ENCODE assay signal across 18 cellular contexts in the genomic region with DNA sequence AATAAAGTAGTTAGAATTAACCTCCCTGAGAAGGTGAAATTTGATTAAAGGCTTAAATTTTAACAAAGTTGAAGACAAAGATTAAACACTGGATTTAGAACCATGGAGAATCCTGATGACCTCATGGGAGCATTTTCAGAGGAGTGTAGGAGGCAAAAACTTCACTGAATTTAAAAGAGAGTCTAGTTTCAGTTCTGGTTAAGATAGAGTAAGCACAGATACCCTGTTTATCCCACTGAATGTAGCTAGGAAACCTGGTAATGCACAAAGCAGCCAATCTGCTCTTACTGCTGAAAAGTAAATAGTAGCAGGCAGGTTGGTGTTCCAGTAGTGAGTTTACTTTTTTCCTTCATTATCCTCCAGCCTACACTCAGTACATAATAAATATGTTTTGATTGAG.
DNase-seq lines count a peak whose midpoint lies in the region; ATAC-seq and TF ChIP-seq lines count a peak whose summit lies in the region.
"Had no signal": no experiment of that assay in that cellular context is flagged by ENCODE, and none has a peak within 500 bp of the region (broad histone marks: within the 10 kb centered on the region; RNA-seq: fewer than 3 reads in every experiment).

No MANE protein-coding gene starts in this region.

- no peak overlapping the region for H3K4me3 ChIP-seq in body of pancreas
- H3K4me3 ChIP-seq: adrenal gland, right lobe of liver, tibial nerve had no signal

- no peaks in the 10 kb centered on the region for H3K36me3 ChIP-seq in body of pancreas (replicated peaks in 1 of 2; ENCODE audit: insufficient read depth in 1 of 2, low read depth in 2 of 2)
- H3K36me3 ChIP-seq: adrenal gland, neutrophil, right lobe of liver, tibial nerve had no signal

- peaks cover 54% of the 10 kb centered on the region for H3K4me1 Mint-ChIP-seq in osteocyte (ENCODE audit: unreplicated experiment)
- H3K4me1 Mint-ChIP-seq in activated naive CD8-positive, alpha-beta T cell treated with anti-CD3 and anti-CD28 coated beads for 36 hours, result no peaks in the 10 kb centered on the region
- H3K4me1 Mint-ChIP-seq in activated naive CD8-positive, alpha-beta T cell treated with anti-CD3 and anti-CD28 coated beads, Interleukin-2, amount 50 U/mL, for 24 hours, result no peaks in the 10 kb centered on the region
- H3K4me1 Mint-ChIP-seq: activated CD4-positive, alpha-beta T cell treated with anti-CD3 and anti-CD28 coated beads, Interleukin-2, amount 10 ng/mL, durations not matched to agents 7 days and 5 days; CD4-positive, alpha-beta memory T cell had no signal

- no peaks in the 10 kb centered on the region for H3K9me3 Mint-ChIP-seq in osteocyte (ENCODE audit: unreplicated experiment)
- peaks cover 2% of the 10 kb centered on the region for H3K9me3 Mint-ChIP-seq in activated naive CD8-positive, alpha-beta T cell treated with anti-CD3 and anti-CD28 coated beads for 36 hours
- no peaks in the 10 kb centered on the region for H3K9me3 Mint-ChIP-seq in activated naive CD8-positive, alpha-beta T cell treated with anti-CD3 and anti-CD28 coated beads, Interleukin-2, amount 50 U/mL, for 24 hours
- H3K9me3 Mint-ChIP-seq: activated CD4-positive, alpha-beta T cell treated with anti-CD3 and anti-CD28 coated beads, Interleukin-2, amount 10 ng/mL, durations not matched to agents 7 days and 5 days had no signal

- H3K27me3 ChIP-seq in body of pancreas, result no peaks in the 10 kb centered on the region
- H3K27me3 ChIP-seq: adrenal gland, neutrophil, right lobe of liver, tibial nerve had no signal

- no peaks in the 10 kb centered on the region for H3K27me3 Mint-ChIP-seq in osteocyte (ENCODE audit: unreplicated experiment)
- H3K27me3 Mint-ChIP-seq in activated naive CD8-positive, alpha-beta T cell treated with anti-CD3 and anti-CD28 coated beads for 36 hours, result no peaks in the 10 kb centered on the region
- no peaks in the 10 kb centered on the region for H3K27me3 Mint-ChIP-seq in activated naive CD8-positive, alpha-beta T cell treated with anti-CD3 and anti-CD28 coated beads, Interleukin-2, amount 50 U/mL, for 24 hours
- H3K27me3 Mint-ChIP-seq: activated CD4-positive, alpha-beta T cell treated with anti-CD3 and anti-CD28 coated beads, Interleukin-2, amount 10 ng/mL, durations not matched to agents 7 days and 5 days; CD4-positive, alpha-beta memory T cell had no signal

- TF ChIP-seq CTCF in body of pancreas (IDR thresholded peaks at IDR 0.05) (no peak), osteocyte (IDR thresholded peaks at IDR 0.05) (no peak)

- no peak for TF ChIP-seq POLR2A in body of pancreas (IDR thresholded peaks at IDR 0.05)

- peak overlapping the region; percentile 70 for H3K27ac Mint-ChIP-seq in osteocyte (ENCODE audit: unreplicated experiment)
- H3K27ac Mint-ChIP-seq in activated naive CD8-positive, alpha-beta T cell treated with anti-CD3 and anti-CD28 coated beads for 36 hours, result no peak overlapping the region
- no peak overlapping the region for H3K27ac Mint-ChIP-seq in activated naive CD8-positive, alpha-beta T cell treated with anti-CD3 and anti-CD28 coated beads, Interleukin-2, amount 50 U/mL, for 24 hours
- H3K27ac Mint-ChIP-seq: activated CD4-positive, alpha-beta T cell treated with anti-CD3 and anti-CD28 coated beads, Interleukin-2, amount 10 ng/mL, durations not matched to agents 7 days and 5 days; activated T-helper 2 cell treated with anti-CD3 and anti-CD28 coated beads, Interferon-gamma antibody, Interleukin-2, Interleukin-4, amounts not matched to agents 10 μg/mL and 5 μg/mL and 100 μg/mL, durations not matched to agents 14 hours and 24 hours and 36 hours; CD4-positive, alpha-beta memory T cell had no signal

- ATAC-seq in body of pancreas (peak; percentile 45), HG02763 (IDR thresholded peaks at IDR 0.05; ENCODE audit: unreplicated experiment) (no peak)
- no peak for ATAC-seq in activated naive CD8-positive, alpha-beta T cell treated with anti-CD3 and anti-CD28 coated beads, Interleukin-2, amount 50 U/mL, for 24 hours
- ATAC-seq: left lobe of liver had no signal

- no peaks in the 10 kb centered on the region for H3K9me3 ChIP-seq in body of pancreas
- H3K9me3 ChIP-seq: adrenal gland, neutrophil, right lobe of liver, tibial nerve had no signal

- peaks cover 30% of the 10 kb centered on the region for H3K4me1 ChIP-seq in body of pancreas
- H3K4me1 ChIP-seq: adrenal gland, right lobe of liver had no signal

- peak overlapping the region in 1 of 4 donors; percentile 1 for H3K27ac ChIP-seq in body of pancreas
- H3K27ac ChIP-seq: adrenal gland, neutrophil, right lobe of liver had no signal

- DNase-seq in DMS53 (lab: John Stamatoyannopoulos, UW) (peak; percentile 92), NCI-H1105 treated with DMSO at 0.1 percent for 48 hours (lab: John Stamatoyannopoulos, UW) (peak; percentile 8), body of pancreas (peak in 1 of 4 donors; percentile 16), osteocyte (ENCODE audit: extremely low spot score, unreplicated experiment) (no peak), NCI-H1048 (lab: John Stamatoyannopoulos, UW) (no peak)
- no peak for DNase-seq in activated naive CD8-positive, alpha-beta T cell treated with anti-CD3 and anti-CD28 coated beads for 36 hours
- no peak for DNase-seq in activated naive CD8-positive, alpha-beta T cell treated with anti-CD3 and anti-CD28 coated beads, Interleukin-2, amount 50 U/mL, for 24 hours
- DNase-seq: activated CD4-positive, alpha-beta T cell treated with anti-CD3 and anti-CD28 coated beads, Interleukin-2, amount 10 ng/mL, durations not matched to agents 7 days and 5 days; adrenal gland; CD4-positive, alpha-beta memory T cell; DND-41; right lobe of liver; stimulated activated naive CD4-positive, alpha-beta T cell had no signal

- H3K36me3 Mint-ChIP-seq in osteocyte (ENCODE audit: unreplicated experiment), result peaks cover 5% of the 10 kb centered on the region
- no peaks in the 10 kb centered on the region for H3K36me3 Mint-ChIP-seq in activated naive CD8-positive, alpha-beta T cell treated with anti-CD3 and anti-CD28 coated beads for 36 hours
- no peaks in the 10 kb centered on the region for H3K36me3 Mint-ChIP-seq in activated naive CD8-positive, alpha-beta T cell treated with anti-CD3 and anti-CD28 coated beads, Interleukin-2, amount 50 U/mL, for 24 hours (ENCODE audit: low read depth)
- H3K36me3 Mint-ChIP-seq: CD4-positive, alpha-beta memory T cell had no signal

- H3K4me3 Mint-ChIP-seq in osteocyte (ENCODE audit: unreplicated experiment), result no peak overlapping the region
- no peak overlapping the region for H3K4me3 Mint-ChIP-seq in activated naive CD8-positive, alpha-beta T cell treated with anti-CD3 and anti-CD28 coated beads for 36 hours
- no peak overlapping the region for H3K4me3 Mint-ChIP-seq in activated naive CD8-positive, alpha-beta T cell treated with anti-CD3 and anti-CD28 coated beads, Interleukin-2, amount 50 U/mL, for 24 hours
- H3K4me3 Mint-ChIP-seq: activated CD4-positive, alpha-beta T cell treated with anti-CD3 and anti-CD28 coated beads, Interleukin-2, amount 10 ng/mL, durations not matched to agents 7 days and 5 days; CD4-positive, alpha-beta memory T cell had no signal

- intact Hi-C loops in body of pancreas (cut with DNase I), result no loop called here

Comparison
In these comparisons a context has a peak if more than half of its experiments do, and no peak if none do; other contexts are left out.
1. DNase-seq: peak in DMS53 (single experiment) and NCI-H1105 treated with DMSO at 0.1 percent for 48 hours (single experiment); none in osteocyte (single experiment), activated naive CD8-positive, alpha-beta T cell treated with anti-CD3 and anti-CD28 coated beads for 36 hours (single experiment), NCI-H1048 (single experiment) and activated naive CD8-positive, alpha-beta T cell treated with anti-CD3 and anti-CD28 coated beads, Interleukin-2, amount 50 U/mL, for 24 hours (single experiment).